Comparison of ENCODE assay signal across 25 cellular contexts in genomic region chr3:14839236-14839635, GRCh38. TPM values are rescaled to one million over a fixed set of nuclear protein-coding genes. Genes with fewer than 3 reads are reported as not detected.
DNase-seq lines count a peak whose midpoint lies in the region; ATAC-seq and TF ChIP-seq lines count a peak whose summit lies in the region.
"Had no signal": no experiment of that assay in that cellular context is flagged by ENCODE, and none has a peak within 500 bp of the region (broad histone marks: within the 10 kb centered on the region; RNA-seq: fewer than 3 reads in every experiment).

No MANE protein-coding gene starts in this region.

- no peak for ATAC-seq in HG03460 (IDR thresholded peaks at IDR 0.05; ENCODE audit: unreplicated experiment)
- ATAC-seq: left ventricle myocardium superior, psoas muscle had no signal

- H3K4me3 ChIP-seq in HAP-1 (no peak overlapping the region), WERI-Rb-1 (ENCODE audit: low read depth, low read length) (no peak overlapping the region), spleen (no peak overlapping the region)
- H3K4me3 ChIP-seq: esophagus squamous epithelium, psoas muscle, suprapubic skin, vagina had no signal

- no peak overlapping the region for H3K4me3 Mint-ChIP-seq in progenitor cell of endocrine pancreas (ENCODE audit: low read depth)
- H3K4me3 Mint-ChIP-seq: central memory CD8-positive, alpha-beta T cell; neural crest cell had no signal

- H3K4me1 ChIP-seq in HAP-1 (no peaks in the 10 kb centered on the region; the same call in 1 of the 2 replicates), spleen (peaks cover 7 to 80% (median 47%) of the 10 kb centered on the region in 6 donors)

- no peak overlapping the region for H3K27ac ChIP-seq in WERI-Rb-1
- H3K27ac ChIP-seq in spleen, result peak overlapping the region in 2 of 8 donors; percentile 32 to 42
- H3K27ac ChIP-seq: KMS-11, psoas muscle, suprapubic skin, vagina had no signal

- intact Hi-C loops in spleen (cut with DNase I; ENCODE audit: low total_unique reads), result no loop called here

- WGBS in spleen, 5 donors, result 58 to 70% (median 63%) methylated on average over 6 to 7 of the region's 7 CpGs

- peak; percentile 36 for DNase-seq in activated effector memory CD4-positive, alpha-beta T cell treated with anti-CD3 and anti-CD28 coated beads, Interleukin-2, amount 50 U/mL, for 16 hours
- DNase-seq in activated effector memory CD4-positive, alpha-beta T cell treated with Interleukin-2 at 50 U/mL for 16 hours, result no peak
- peak; percentile 61 to 74 for DNase-seq in HAP-1 (ENCODE audit: low spot score in 2 of 2)
- DNase-seq in WERI-Rb-1, result peak; percentile 62
- no peak for DNase-seq in progenitor cell of endocrine pancreas (ENCODE audit: low spot score, unreplicated experiment)
- DNase-seq in spleen, result no peak
- DNase-seq in HK-2 (ENCODE audit: unreplicated experiment), result no peak
- DNase-seq: activated CD4-positive, alpha-beta T cell treated with anti-CD3 and anti-CD28 coated beads for 48 hours; activated CD8-positive, alpha-beta memory T cell treated with anti-CD3 and anti-CD28 coated beads, Interleukin-2, amount 50 U/mL, for 48 hours; aorta; C1 segment of cervical spinal cord; effector CD4-positive, alpha-beta T cell; esophagus squamous epithelium; GF-D8; left ventricle myocardium superior; NCI-H1105; psoas muscle; RPMI8226 had no signal

- H3K27me3 Mint-ChIP-seq in progenitor cell of endocrine pancreas, result peaks cover 58% of the 10 kb centered on the region

- in situ Hi-C loops in HAP-1 (cut with MboI; ENCODE audit: low sequenced_read_pairs), result no loop called here

- H3K9me3 Mint-ChIP-seq in progenitor cell of endocrine pancreas (ENCODE audit: low read depth), result no peaks in the 10 kb centered on the region
- H3K9me3 Mint-ChIP-seq: central memory CD8-positive, alpha-beta T cell; neural crest cell had no signal

- 0 out of 2 replicates have a peak, but pooled peaks have one; percentile 28 for TF ChIP-seq CTCF in WERI-Rb-1 (IDR thresholded peaks at IDR 0.05; ENCODE audit: low read depth, low read length)
- TF ChIP-seq CTCF in progenitor cell of endocrine pancreas (IDR thresholded peaks at IDR 0.05; ENCODE audit: unreplicated experiment), result no peak
- TF ChIP-seq CTCF in spleen (IDR thresholded peaks at IDR 0.05 in 8 of 11, conservative IDR thresholded peaks at IDR 0.05 in 3 of 11), result no peak

- TF ChIP-seq POLR2A in spleen (IDR thresholded peaks at IDR 0.05), result no peak

- H3K36me3 ChIP-seq in HAP-1 (replicated peaks) (no peaks in the 10 kb centered on the region), WERI-Rb-1 (no peaks in the 10 kb centered on the region), spleen (no peaks in the 10 kb centered on the region)
- H3K36me3 ChIP-seq: esophagus squamous epithelium, suprapubic skin, vagina had no signal

- no peaks in the 10 kb centered on the region for H3K36me3 Mint-ChIP-seq in progenitor cell of endocrine pancreas (ENCODE audit: insufficient read depth)

- H3K27me3 ChIP-seq in HAP-1 (ENCODE audit: low read depth) (peaks cover 11% of the 10 kb centered on the region), WERI-Rb-1 (ENCODE audit: insufficient read depth, low read depth, severe bottlenecking) (peaks cover 40% of the 10 kb centered on the region), spleen (replicated peaks in 1 of 7) (no peaks in the 10 kb centered on the region)
- H3K27me3 ChIP-seq: vagina had no signal

- H3K9me3 ChIP-seq in HAP-1, result no peaks in the 10 kb centered on the region
- H3K9me3 ChIP-seq in WERI-Rb-1 (ENCODE audit: severe bottlenecking), result no peaks in the 10 kb centered on the region
- H3K9me3 ChIP-seq in spleen, result no peaks in the 10 kb centered on the region
- H3K9me3 ChIP-seq: esophagus squamous epithelium, psoas muscle, suprapubic skin, vagina had no signal

- peak overlapping the region; percentile 26 for H3K27ac Mint-ChIP-seq in progenitor cell of endocrine pancreas

- H3K4me1 Mint-ChIP-seq in progenitor cell of endocrine pancreas (ENCODE audit: low read depth), result peaks cover 5% of the 10 kb centered on the region
- H3K4me1 Mint-ChIP-seq: central memory CD8-positive, alpha-beta T cell had no signal

RNA-seq across cellular contexts. Expression of gene FGD5, which starts 20.5 kb away (rescaled TPM):
- total RNA-seq in progenitor cell of endocrine pancreas, result 0.09 and 0.17 TPM in 2 replicates
- 100 to 1,000 TPM in 2 of 7 donors, 10 to 100 TPM in 5; 62.5 to 145 (median 68.7) TPM for total RNA-seq in spleen
- 10 to 100 TPM in 1 of 3 donors, 1 to 10 TPM in 2; 6.0 to 18.3 (median 6.7) TPM for polyA plus RNA-seq in spleen
- total RNA-seq: A172 had no signal

Comparison
In these comparisons a context has a peak if more than half of its experiments do, and no peak if none do; other contexts are left out.
1. DNase-seq: peak in activated effector memory CD4-positive, alpha-beta T cell treated with anti-CD3 and anti-CD28 coated beads, Interleukin-2, amount 50 U/mL, for 16 hours (single experiment), HAP-1 (2 of 2) and WERI-Rb-1 (single experiment); none in activated effector memory CD4-positive, alpha-beta T cell treated with Interleukin-2 at 50 U/mL for 16 hours (single experiment), progenitor cell of endocrine pancreas (single experiment), spleen (single experiment) and HK-2 (single experiment).
2. RNA of gene FGD5, which starts 20.5 kb away (total RNA-seq): 62.5 to 145 TPM in spleen; 0.09 to 0.17 TPM in progenitor cell of endocrine pancreas; every median in the first group is over 10 times any median in the second.